In the genomic region with DNA sequence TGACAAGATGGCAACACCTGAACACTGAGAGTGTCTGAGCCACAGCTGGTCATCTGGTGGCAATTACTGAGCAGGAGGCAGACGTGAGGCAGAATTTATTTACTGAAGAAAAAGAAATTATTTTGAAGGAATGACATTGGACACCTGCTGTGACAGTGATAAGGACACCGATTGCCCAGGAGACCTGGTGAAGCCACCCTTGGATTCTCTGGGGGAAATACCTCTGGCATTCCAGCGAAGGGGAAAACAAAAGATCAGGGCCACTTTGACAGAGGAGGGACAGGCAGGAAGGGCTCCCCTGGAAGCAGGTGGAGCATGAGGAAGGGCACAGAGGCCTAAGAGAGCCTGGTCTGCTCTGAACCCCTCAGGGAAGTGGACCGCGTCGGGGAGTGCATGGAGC, we compare ENCODE assay signal across 11 cellular contexts.
A peak's percentile ranks its signal among the peaks of the same experiment; 100 is the strongest.
DNase-seq lines count a peak whose midpoint lies in the region; ATAC-seq and TF ChIP-seq lines count a peak whose summit lies in the region.
"Had no signal": no experiment of that assay in that cellular context is flagged by ENCODE, and none has a peak within 500 bp of the region (broad histone marks: within the 10 kb centered on the region; RNA-seq: fewer than 3 reads in every experiment).

No MANE protein-coding gene starts in this region.

- H3K4me1 Mint-ChIP-seq in activated CD8-positive, alpha-beta T cell treated with anti-CD3 and anti-CD28 coated beads, Interleukin-2, amount 10 ng/mL, durations not matched to agents 7 days and 5 days (ENCODE audit: low read depth): peaks cover 14% of the 10 kb centered on the region
- H3K4me1 Mint-ChIP-seq in activated CD8-positive, alpha-beta T cell treated with anti-CD3 and anti-CD28 coated beads for 36 hours (ENCODE audit: low read depth): peaks cover 12% of the 10 kb centered on the region
- H3K4me1 Mint-ChIP-seq in WTC11: peaks cover 11% of the 10 kb centered on the region
- H3K4me1 Mint-ChIP-seq in stimulated activated effector memory CD8-positive, alpha-beta T cell treated with anti-CD3 and anti-CD28 coated beads, Interleukin-12 subunit alpha, Interleukin-12 subunit beta, amount 100 ng/mL, for 72 hours: peaks cover 10% of the 10 kb centered on the region
- peaks cover 7 to 11% (median 7%) of the 10 kb centered on the region in 3 donors for H3K4me1 Mint-ChIP-seq in CD8-positive, alpha-beta memory T cell

- H3K9me3 ChIP-seq in HAP-1 (no peaks in the 10 kb centered on the region), MG63 (no peaks in the 10 kb centered on the region)
- no peaks in the 10 kb centered on the region for H3K9me3 ChIP-seq in CD8-positive, alpha-beta memory T cell (ENCODE audit: low read length)

- no peaks in the 10 kb centered on the region for H3K27me3 Mint-ChIP-seq in activated CD8-positive, alpha-beta T cell treated with anti-CD3 and anti-CD28 coated beads, Interleukin-2, amount 10 ng/mL, durations not matched to agents 7 days and 5 days (ENCODE audit: low read depth)
- H3K27me3 Mint-ChIP-seq in activated CD8-positive, alpha-beta T cell treated with anti-CD3 and anti-CD28 coated beads for 36 hours: no peaks in the 10 kb centered on the region
- no peaks in the 10 kb centered on the region for H3K27me3 Mint-ChIP-seq in WTC11 (ENCODE audit: low read depth)
- H3K27me3 Mint-ChIP-seq in CD8-positive, alpha-beta memory T cell: no peaks in the 10 kb centered on the region

- no peaks in the 10 kb centered on the region for H3K36me3 ChIP-seq in HAP-1 (replicated peaks)
- no peaks in the 10 kb centered on the region for H3K36me3 ChIP-seq in CD8-positive, alpha-beta memory T cell (ENCODE audit: insufficient read depth, low read length)
- no peaks in the 10 kb centered on the region for H3K36me3 ChIP-seq in MG63

- H3K27ac Mint-ChIP-seq in activated CD8-positive, alpha-beta T cell treated with anti-CD3 and anti-CD28 coated beads, Interleukin-2, amount 10 ng/mL, durations not matched to agents 7 days and 5 days: peak overlapping the region; percentile 69
- H3K27ac Mint-ChIP-seq in activated CD8-positive, alpha-beta T cell treated with anti-CD3 and anti-CD28 coated beads for 36 hours: no peak overlapping the region
- peak overlapping the region; percentile 78 for H3K27ac Mint-ChIP-seq in WTC11
- H3K27ac Mint-ChIP-seq in stimulated activated effector memory CD8-positive, alpha-beta T cell treated with anti-CD3 and anti-CD28 coated beads, Interleukin-12 subunit alpha, Interleukin-12 subunit beta, amount 100 ng/mL, for 72 hours: peak overlapping the region; percentile 32
- H3K27ac Mint-ChIP-seq in CD8-positive, alpha-beta memory T cell: peak overlapping the region in 1 of 8 donors; percentile 60

- H3K4me3 Mint-ChIP-seq in activated CD8-positive, alpha-beta T cell treated with anti-CD3 and anti-CD28 coated beads, Interleukin-2, amount 10 ng/mL, durations not matched to agents 7 days and 5 days: no peak overlapping the region
- H3K4me3 Mint-ChIP-seq in activated CD8-positive, alpha-beta T cell treated with anti-CD3 and anti-CD28 coated beads for 36 hours: no peak overlapping the region
- no peak overlapping the region for H3K4me3 Mint-ChIP-seq in WTC11
- no peak overlapping the region for H3K4me3 Mint-ChIP-seq in stimulated activated effector memory CD8-positive, alpha-beta T cell treated with anti-CD3 and anti-CD28 coated beads, Interleukin-12 subunit alpha, Interleukin-12 subunit beta, amount 100 ng/mL, for 72 hours
- H3K4me3 Mint-ChIP-seq in CD8-positive, alpha-beta memory T cell: no peak overlapping the region

- H3K9me3 Mint-ChIP-seq in activated CD8-positive, alpha-beta T cell treated with anti-CD3 and anti-CD28 coated beads, Interleukin-2, amount 10 ng/mL, durations not matched to agents 7 days and 5 days (ENCODE audit: insufficient read depth): no peaks in the 10 kb centered on the region
- H3K9me3 Mint-ChIP-seq in activated CD8-positive, alpha-beta T cell treated with anti-CD3 and anti-CD28 coated beads for 36 hours: no peaks in the 10 kb centered on the region
- H3K9me3 Mint-ChIP-seq in WTC11: no peaks in the 10 kb centered on the region
- no peaks in the 10 kb centered on the region for H3K9me3 Mint-ChIP-seq in stimulated activated effector memory CD8-positive, alpha-beta T cell treated with anti-CD3 and anti-CD28 coated beads, Interleukin-12 subunit alpha, Interleukin-12 subunit beta, amount 100 ng/mL, for 72 hours
- H3K9me3 Mint-ChIP-seq in CD8-positive, alpha-beta memory T cell: no peaks in the 10 kb centered on the region

- DNase-seq in activated CD8-positive, alpha-beta T cell treated with anti-CD3 and anti-CD28 coated beads, Interleukin-2, amount 10 ng/mL, durations not matched to agents 7 days and 5 days: no peak
- no peak for DNase-seq in activated CD8-positive, alpha-beta T cell treated with anti-CD3 and anti-CD28 coated beads for 36 hours
- no peak for DNase-seq in WTC11 (ENCODE audit: low spot score)
- peak; percentile 20 for DNase-seq in iPS-NIHi11 (ENCODE audit: low spot score)
- DNase-seq in stimulated activated effector memory CD8-positive, alpha-beta T cell treated with anti-CD3 and anti-CD28 coated beads, Interleukin-12 subunit alpha, Interleukin-12 subunit beta, amount 100 ng/mL, for 72 hours (ENCODE audit: low spot score in 2 of 2): no peak
- no peak for DNase-seq in HAP-1 (ENCODE audit: low spot score in 2 of 2)
- DNase-seq in CD8-positive, alpha-beta memory T cell: no peak
- no peak for DNase-seq in MG63
- DNase-seq: NCI-H1105 treated with DMSO at 0.1 percent for 48 hours; NK-92 treated with Interleukin-12 subunit alpha and Interleukin-12 subunit beta, amount 100 ng/mL, for 24 hours; SIG-M5 had no signal

- H3K27me3 ChIP-seq in HAP-1 (ENCODE audit: low read depth) (no peaks in the 10 kb centered on the region), MG63 (no peaks in the 10 kb centered on the region)
- H3K27me3 ChIP-seq in CD8-positive, alpha-beta memory T cell (ENCODE audit: insufficient read depth, low read length, poor library complexity, severe bottlenecking): no peaks in the 10 kb centered on the region

- ATAC-seq in activated CD8-positive, alpha-beta T cell treated with anti-CD3 and anti-CD28 coated beads, Interleukin-2, amount 10 ng/mL, durations not matched to agents 7 days and 5 days: no peak
- no peak for ATAC-seq in activated CD8-positive, alpha-beta T cell treated with anti-CD3 and anti-CD28 coated beads for 36 hours
- peak; percentile 26; the same call in 1 of the 2 replicates for ATAC-seq in WTC11
- no peak for ATAC-seq in stimulated activated effector memory CD8-positive, alpha-beta T cell treated with anti-CD3 and anti-CD28 coated beads, Interleukin-12 subunit alpha, Interleukin-12 subunit beta, amount 100 ng/mL, for 72 hours

- H3K4me3 ChIP-seq in HAP-1 (no peak overlapping the region), MG63 (no peak overlapping the region)
- no peak overlapping the region for H3K4me3 ChIP-seq in CD8-positive, alpha-beta memory T cell (ENCODE audit: low read length)

- H3K27ac ChIP-seq in CD8-positive, alpha-beta memory T cell (ENCODE audit: low read depth, low read length): no peak overlapping the region

- CTCF ChIA-PET in activated CD8-positive, alpha-beta T cell treated with anti-CD3 and anti-CD28 coated beads, Interleukin-2, amount 10 ng/mL, durations not matched to agents 7 days and 5 days (lab: Charles Lee): interaction anchor here (0.6 to 10.5 kb wide), 30 partner anchors 8 to 386 kb away, joined by 3 to 92 read pairs (median 4); a partner anchor contains a TSS
- CTCF ChIA-PET in activated CD8-positive, alpha-beta T cell treated with anti-CD3 and anti-CD28 coated beads for 36 hours (lab: Charles Lee): interaction anchor here (0.7 to 4.7 kb wide), 22 partner anchors 8 to 492 kb away, joined by 3 to 53 read pairs (median 5); no protein-coding TSS in a partner anchor
- CTCF ChIA-PET in WTC11 (lab: Charles Lee): interaction anchor here (0.6 to 3.1 kb wide), 33 partner anchors 8 to 592 kb away, joined by 3 to 30 read pairs (median 5); a partner anchor contains a TSS
- CTCF ChIA-PET in CD8-positive, alpha-beta memory T cell (lab: Charles Lee): interaction anchor here (0.9 to 2.7 kb wide), 13 partner anchors 10 to 392 kb away, joined by 3 to 19 read pairs (median 4); no protein-coding TSS in a partner anchor

- TF ChIP-seq CTCF in activated CD8-positive, alpha-beta T cell treated with anti-CD3 and anti-CD28 coated beads for 36 hours (IDR thresholded peaks at IDR 0.05): no peak
- no peak for TF ChIP-seq CTCF in WTC11 (IDR thresholded peaks at IDR 0.05)

- no peaks in the 10 kb centered on the region for H3K4me1 ChIP-seq in HAP-1
- H3K4me1 ChIP-seq in CD8-positive, alpha-beta memory T cell (ENCODE audit: insufficient read depth, low read length): peaks cover 9% of the 10 kb centered on the region

- in situ Hi-C loops in HAP-1 (cut with MboI; ENCODE audit: low sequenced_read_pairs): no loop called here

- intact Hi-C loops in activated CD8-positive, alpha-beta T cell treated with anti-CD3 and anti-CD28 coated beads for 36 hours (cut with micrococcal nuclease): no loop called here

- POLR2A ChIA-PET in activated CD8-positive, alpha-beta T cell treated with anti-CD3 and anti-CD28 coated beads, Interleukin-2, amount 10 ng/mL, durations not matched to agents 7 days and 5 days (lab: Charles Lee): interaction anchor here (1.5 kb wide), 1 partner anchor 16 kb away, joined by 3 read pairs; no protein-coding TSS in a partner anchor
- POLR2A ChIA-PET in activated CD8-positive, alpha-beta T cell treated with anti-CD3 and anti-CD28 coated beads for 36 hours (lab: Charles Lee): interaction anchor here (1.5 kb wide), 1 partner anchor 13 kb away, joined by 6 read pairs; no protein-coding TSS in a partner anchor
- POLR2A ChIA-PET in WTC11 (lab: Charles Lee): interaction anchor here (0.9 kb wide), 1 partner anchor 9 kb away, joined by 3 read pairs; no protein-coding TSS in a partner anchor
- POLR2A ChIA-PET in CD8-positive, alpha-beta memory T cell (lab: Charles Lee): no interaction called here

- H3K36me3 Mint-ChIP-seq in activated CD8-positive, alpha-beta T cell treated with anti-CD3 and anti-CD28 coated beads, Interleukin-2, amount 10 ng/mL, durations not matched to agents 7 days and 5 days (ENCODE audit: low read depth): no peaks in the 10 kb centered on the region
- no peaks in the 10 kb centered on the region for H3K36me3 Mint-ChIP-seq in activated CD8-positive, alpha-beta T cell treated with anti-CD3 and anti-CD28 coated beads for 36 hours (ENCODE audit: low read depth)
- no peaks in the 10 kb centered on the region for H3K36me3 Mint-ChIP-seq in WTC11
- no peaks in the 10 kb centered on the region for H3K36me3 Mint-ChIP-seq in stimulated activated effector memory CD8-positive, alpha-beta T cell treated with anti-CD3 and anti-CD28 coated beads, Interleukin-12 subunit alpha, Interleukin-12 subunit beta, amount 100 ng/mL, for 72 hours
- H3K36me3 Mint-ChIP-seq in CD8-positive, alpha-beta memory T cell: peaks cover 0 to 18% (median 7%) of the 10 kb centered on the region in 3 donors

TF ChIP-seq in WTC11, 78 proteins besides CTCF, POLR2A, EP300 and RAD21 (continues in another document):
- TF ChIP-seq ELF4 (CRISPR knock-in tag; IDR thresholded peaks at IDR 0.05; ENCODE audit: low read depth): no peak
- TF ChIP-seq MYBL2 (CRISPR knock-in tag; IDR thresholded peaks at IDR 0.05): no peak
